In genomic region chr13:80199585-80200292, GRCh38 we compare ENCODE assay signal across 2 cellular contexts.
TF ChIP-seq lines count a peak whose summit lies in the region.

No MANE protein-coding gene starts in this region.

TF ChIP-seq in liver, 16 proteins besides CTCF, POLR2A, EP300 and RAD21 (continued from another document):
- TF ChIP-seq HNF4G (IDR thresholded peaks at IDR 0.05), result peak; percentile 61
- TF ChIP-seq REST (IDR thresholded peaks at IDR 0.05), result peak; percentile 55
- TF ChIP-seq YY1 (IDR thresholded peaks at IDR 0.05), result peak; percentile 96
- TF ChIP-seq GABPA (IDR thresholded peaks at IDR 0.05 in 1 of 2, conservative IDR thresholded peaks at IDR 0.05 in 1 of 2), result peak in 1 of 2 donors; percentile 15
- TF ChIP-seq HNF4A (conservative IDR thresholded peaks at IDR 0.05), result peak; percentile 88 to 89
- no peak for TF ChIP-seq NR2F2 (IDR thresholded peaks at IDR 0.05)
- TF ChIP-seq SP1 (IDR thresholded peaks at IDR 0.05), result peak; percentile 88
- TF ChIP-seq MAX (IDR thresholded peaks at IDR 0.05), result peak; percentile 58
- peak in 1 of 2 donors; percentile 74 for TF ChIP-seq RXRA (IDR thresholded peaks at IDR 0.05)
- TF ChIP-seq JUND (IDR thresholded peaks at IDR 0.05), result peak; percentile 13 to 46
- TF ChIP-seq FOXA1 (IDR thresholded peaks at IDR 0.05), result peak; percentile 7
- TF ChIP-seq ATF3 (IDR thresholded peaks at IDR 0.05), result peak; percentile 65
- no peak for TF ChIP-seq TAF1 (conservative IDR thresholded peaks at IDR 0.05)
- TF ChIP-seq EGR1 (IDR thresholded peaks at IDR 0.05; ENCODE audit: low read depth in 2 of 2), result no peak

TF ChIP-seq in SK-N-SH, 30 proteins besides CTCF, POLR2A, EP300 and RAD21 (continued from another document):
- no peak for TF ChIP-seq USF1 (IDR thresholded peaks at IDR 0.05; ENCODE audit: borderline replicate concordance, low read depth)
- TF ChIP-seq GATA2 (CRISPR knock-in tag; IDR thresholded peaks at IDR 0.05), result no peak
- TF ChIP-seq ZBTB33 (IDR thresholded peaks at IDR 0.05; ENCODE audit: borderline replicate concordance, low read depth), result no peak
